Comparison of ENCODE assay signal across 14 cellular contexts in the genomic region with DNA sequence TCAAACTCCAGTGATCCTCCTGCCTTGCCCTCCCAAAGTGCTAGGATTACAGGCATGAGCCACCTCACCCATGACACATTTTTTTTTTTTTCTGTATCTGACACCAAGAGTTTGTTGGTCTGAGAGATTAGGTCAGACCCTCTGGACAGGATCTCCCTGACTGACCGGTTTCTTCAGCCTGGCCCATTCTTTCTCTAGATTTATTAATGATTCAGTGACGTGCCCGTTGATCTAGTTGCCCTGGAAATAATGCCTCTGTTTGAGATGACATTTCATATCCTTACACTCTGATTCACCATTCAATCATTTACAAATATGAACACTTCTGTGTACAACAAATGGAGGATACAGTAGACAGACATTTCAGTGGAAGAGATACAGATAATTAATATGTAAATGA. TPM values are rescaled to one million over a fixed set of nuclear protein-coding genes. Genes with fewer than 3 reads are reported as not detected.
DNase-seq lines count a peak whose midpoint lies in the region; ATAC-seq and TF ChIP-seq lines count a peak whose summit lies in the region.
"Had no signal": no experiment of that assay in that cellular context is flagged by ENCODE, and none has a peak within 500 bp of the region (broad histone marks: within the 10 kb centered on the region; RNA-seq: fewer than 3 reads in every experiment).

No MANE protein-coding gene starts in this region.

- 0 out of 2 replicates have a peak overlapping the region, but pooled peaks have one; percentile 8 for H3K14ac ChIP-seq in IMR-90 (replicated peaks; ENCODE audit: low read depth, low read length)

- dilution Hi-C loops in IMR-90 (cut with HindIII; ENCODE audit: low sequenced_read_pairs, unreplicated experiment), result no loop called here

- H3K79me2 ChIP-seq in SK-N-SH (ENCODE audit: insufficient read depth), result peaks cover 35% of the 10 kb centered on the region

- H2BK5ac ChIP-seq in IMR-90 (ENCODE audit: low read depth, low read length, poor library complexity, severe bottlenecking), result peak overlapping the region; percentile 38

- no peak overlapping the region for H3K4me3 ChIP-seq in SK-N-SH (ENCODE audit: low read depth in 2 of 2, low read length in 1 of 2)
- no peak overlapping the region for H3K4me3 ChIP-seq in IMR-90 (ENCODE audit: insufficient read depth, low read depth, low read length)
- H3K4me3 ChIP-seq in endodermal cell (ENCODE audit: low read length), result no peak overlapping the region

- TF ChIP-seq RAD21 in SK-N-SH (IDR thresholded peaks at IDR 0.05; ENCODE audit: low read length) (no peak), IMR-90 (IDR thresholded peaks at IDR 0.05; ENCODE audit: low read length) (no peak)

- in situ Hi-C loops in IMR-90 (cut with MboI; ENCODE audit: low sequenced_read_pairs), result no loop called here

- peak overlapping the region; percentile 96 for H3K4me3 Mint-ChIP-seq in activated naive CD8-positive, alpha-beta T cell treated with anti-CD3 and anti-CD28 coated beads, Interleukin-2, amount 50 U/mL, for 24 hours
- peak overlapping the region in 9 of 10 donors; percentile 32 to 96 (median 48) for H3K4me3 Mint-ChIP-seq in naive thymus-derived CD8-positive, alpha-beta T cell
- no peak overlapping the region for H3K4me3 Mint-ChIP-seq in endodermal cell

- no peak overlapping the region for H2BK15ac ChIP-seq in IMR-90 (ENCODE audit: low read depth, low read length)

- H2AK9ac ChIP-seq in IMR-90 (replicated peaks; ENCODE audit: low read depth, low read length, poor library complexity), result no peak overlapping the region

- H2AK5ac ChIP-seq in IMR-90 (ENCODE audit: low read depth, low read length), result no peak overlapping the region

- H3K4me1 ChIP-seq in SK-N-SH (ENCODE audit: control insufficient read depth in 1 of 2, insufficient read depth in 2 of 2, low read depth in 1 of 2, low read length in 1 of 2), result peaks cover 11 to 13% of the 10 kb centered on the region in 2 experiments
- peaks cover 11% of the 10 kb centered on the region for H3K4me1 ChIP-seq in IMR-90 (ENCODE audit: control insufficient read depth, insufficient read depth, low read length)
- no peaks in the 10 kb centered on the region for H3K4me1 ChIP-seq in endodermal cell (ENCODE audit: control insufficient read depth, insufficient read depth, low read length)

- H3K9me3 ChIP-seq in SK-N-SH (peaks cover 9% of the 10 kb centered on the region; the same call in 1 of the 2 replicates), IMR-90 (ENCODE audit: control insufficient read depth, insufficient read depth, low read length) (no peaks in the 10 kb centered on the region; the same call in 1 of the 2 replicates), endodermal cell (ENCODE audit: control insufficient read depth, low read length) (peaks cover 10% of the 10 kb centered on the region)

- 14% methylated on average over 3 of the region's 3 CpGs for WGBS in SK-N-SH (ENCODE audit: low lambda C conversion rate)
- WGBS in IMR-90 (ENCODE audit: extremely low coverage in 2 of 2, insufficient read length in 1 of 2), 2 experiments, result no CpG with 5 or more reads among the region's 3 CpGs
- WGBS in endodermal cell (ENCODE audit: insufficient coverage in 1 of 2, insufficient read length in 1 of 2), 2 experiments, result 92% methylated on average over 3 of the region's 3 CpGs

- H2AFZ ChIP-seq in SK-N-SH (ENCODE audit: low read depth) (peak overlapping the region; percentile 70; the same call in 1 of the 2 replicates), IMR-90 (replicated peaks; ENCODE audit: low read length, poor library complexity) (peak overlapping the region; percentile 73)

- intact Hi-C loops in IMR-90 (cut with micrococcal nuclease), result no loop called here

- H3K27me3 Mint-ChIP-seq in activated naive CD8-positive, alpha-beta T cell treated with anti-CD3 and anti-CD28 coated beads, Interleukin-2, amount 50 U/mL, for 24 hours, result peaks cover 10% of the 10 kb centered on the region
- peaks cover 0 to 14% (median 7%) of the 10 kb centered on the region in 5 donors for H3K27me3 Mint-ChIP-seq in naive thymus-derived CD8-positive, alpha-beta T cell
- peaks cover 18% of the 10 kb centered on the region for H3K27me3 Mint-ChIP-seq in endodermal cell (ENCODE audit: insufficient read depth)

- H3K4me2 ChIP-seq in SK-N-SH, result no peak overlapping the region
- H3K4me2 ChIP-seq in IMR-90 (ENCODE audit: low read depth, low read length), result no peak overlapping the region

- TF ChIP-seq CTCF in SK-N-SH (IDR thresholded peaks at IDR 0.05) (no peak), IMR-90 (conservative IDR thresholded peaks at IDR 0.05; ENCODE audit: low read depth, low read length) (no peak), endodermal cell (conservative IDR thresholded peaks at IDR 0.05) (no peak)

- H2BK20ac ChIP-seq in IMR-90 (ENCODE audit: low read depth, low read length), result no peak overlapping the region

- H3F3A ChIP-seq in SK-N-SH (replicated peaks; ENCODE audit: insufficient read depth), result peaks cover 32% of the 10 kb centered on the region

- H3K56ac ChIP-seq in IMR-90 (ENCODE audit: extremely low read depth, insufficient read depth, low read length), result no peak overlapping the region

- peaks cover 5 to 19% of the 10 kb centered on the region in 2 experiments; a peak in 3 of 4 replicates for H3K79me1 ChIP-seq in IMR-90 (ENCODE audit: low read depth in 1 of 2, low read length in 2 of 2)

- CTCF ChIA-PET in SK-N-SH (lab: Yijun Ruan, JAX), result interaction anchor here (0.7 to 1.1 kb wide), 2 partner anchors 20 to 112 kb away, joined by 3 read pairs; partner anchors contain the start of gene ZNF425
- CTCF ChIA-PET in IMR-90 (lab: Yijun Ruan, JAX), result no interaction called here

- POLR2A ChIA-PET in SK-N-SH (lab: Yijun Ruan, JAX) (no interaction called here), IMR-90 (lab: Charles Lee; ENCODE audit: unreplicated experiment) (no interaction called here)
- POLR2A ChIA-PET in naive thymus-derived CD8-positive, alpha-beta T cell (lab: Charles Lee), result interaction anchor here (0.9 kb wide), 1 partner anchor 20 kb away, joined by 4 read pairs; no protein-coding TSS in a partner anchor

- no TSS peak for BruUV-seq in IMR-90 (replicated peaks; lab: Mats Ljungman, UMichigan)

- 0 out of 2 replicates have a peak overlapping the region, but pooled peaks have one; percentile 19 for H3K4ac ChIP-seq in IMR-90 (ENCODE audit: low read depth, low read length)

- no peak overlapping the region for H3K23ac ChIP-seq in IMR-90 (ENCODE audit: low read depth, low read length)

- peaks cover 44% of the 10 kb centered on the region for H3K4me1 Mint-ChIP-seq in activated naive CD8-positive, alpha-beta T cell treated with anti-CD3 and anti-CD28 coated beads, Interleukin-2, amount 50 U/mL, for 24 hours
- H3K4me1 Mint-ChIP-seq in naive thymus-derived CD8-positive, alpha-beta T cell, result peaks cover 11 to 41% (median 33%) of the 10 kb centered on the region in 4 donors
- H3K4me1 Mint-ChIP-seq in endodermal cell, result peaks cover 6% of the 10 kb centered on the region

- H3K27ac Mint-ChIP-seq in activated naive CD8-positive, alpha-beta T cell treated with anti-CD3 and anti-CD28 coated beads, Interleukin-2, amount 50 U/mL, for 24 hours, result peak overlapping the region; percentile 36
- peak overlapping the region in 7 of 10 donors; percentile 0 to 66 (median 52) for H3K27ac Mint-ChIP-seq in naive thymus-derived CD8-positive, alpha-beta T cell
- H3K27ac Mint-ChIP-seq in endodermal cell, result no peak overlapping the region

- H3K18ac ChIP-seq in IMR-90 (ENCODE audit: low read depth, low read length), result no peak overlapping the region

- no peak for TF ChIP-seq EP300 in SK-N-SH (IDR thresholded peaks at IDR 0.05; ENCODE audit: borderline replicate concordance in 1 of 2, low read depth in 1 of 2, low read length in 1 of 2)

- no peak for TF ChIP-seq POLR2A in IMR-90 (IDR thresholded peaks at IDR 0.05; ENCODE audit: low read depth, low read length)

- H4K91ac ChIP-seq in IMR-90 (ENCODE audit: insufficient read depth, low read depth, low read length), result no peak overlapping the region

- H3K36me3 ChIP-seq in SK-N-SH (replicated peaks in 1 of 2; ENCODE audit: control insufficient read depth in 1 of 2, insufficient read depth in 2 of 2, low read length in 1 of 2) (peaks cover 0 to 16% of the 10 kb centered on the region in 2 experiments), IMR-90 (ENCODE audit: control insufficient read depth, insufficient read depth, low read length) (no peaks in the 10 kb centered on the region), endodermal cell (ENCODE audit: control insufficient read depth, insufficient read depth, low read length) (peaks cover 4% of the 10 kb centered on the region)

- H3K27me3 ChIP-seq in SK-N-SH (ENCODE audit: insufficient read depth) (no peaks in the 10 kb centered on the region), IMR-90 (ENCODE audit: control insufficient read depth, insufficient read depth, low read length) (no peaks in the 10 kb centered on the region), endodermal cell (ENCODE audit: control insufficient read depth, insufficient read depth, low read length, poor library complexity, severe bottlenecking) (peaks cover 9% of the 10 kb centered on the region)

- H3K9ac ChIP-seq in SK-N-SH, result 0 out of 2 replicates have a peak overlapping the region, but pooled peaks have one; percentile 7
- H3K9ac ChIP-seq in IMR-90 (ENCODE audit: low read depth, low read length), result no peak overlapping the region
- H3K9ac ChIP-seq in endodermal cell (ENCODE audit: extremely low read depth, low read length, poor library complexity, severe bottlenecking), result no peak overlapping the region

- peak overlapping the region in 1 of 2 experiments; percentile 43; a peak in 2 of 4 replicates for H3K27ac ChIP-seq in SK-N-SH (ENCODE audit: low read depth in 2 of 2, low read length in 1 of 2)
- H3K27ac ChIP-seq in IMR-90 (ENCODE audit: insufficient read depth, low read length), result no peak overlapping the region
- no peak overlapping the region for H3K27ac ChIP-seq in endodermal cell (ENCODE audit: low read depth, low read length)

- H3K36me3 Mint-ChIP-seq in activated naive CD8-positive, alpha-beta T cell treated with anti-CD3 and anti-CD28 coated beads, Interleukin-2, amount 50 U/mL, for 24 hours (ENCODE audit: low read depth), result peaks cover 10% of the 10 kb centered on the region
- peaks cover 4 to 6% (median 6%) of the 10 kb centered on the region in 3 donors for H3K36me3 Mint-ChIP-seq in naive thymus-derived CD8-positive, alpha-beta T cell
- H3K36me3 Mint-ChIP-seq in endodermal cell (ENCODE audit: low read depth), result peaks cover 8% of the 10 kb centered on the region

- H4K8ac ChIP-seq in IMR-90 (ENCODE audit: low read depth in 2 of 2, low read length in 2 of 2), result no peak overlapping the region

- H4K5ac ChIP-seq in IMR-90 (ENCODE audit: low read depth, low read length), result no peak overlapping the region

- ATAC-seq in SK-N-SH treated with all-trans-retinoic acid at 6 μM for 48 hours, result no peak
- no peak for ATAC-seq in IMR-90 (ENCODE audit: low read depth)
- ATAC-seq in activated naive CD8-positive, alpha-beta T cell treated with anti-CD3 and anti-CD28 coated beads, Interleukin-2, amount 50 U/mL, for 24 hours, result peak; percentile 16
- no peak for ATAC-seq in naive thymus-derived CD8-positive, alpha-beta T cell
- ATAC-seq: left cardiac atrium had no signal

- H2BK120ac ChIP-seq in IMR-90 (ENCODE audit: low read depth, low read length), result peak overlapping the region; percentile 13; the same call in 1 of the 2 replicates

- no peaks in the 10 kb centered on the region for H3K9me2 ChIP-seq in SK-N-SH

- H3K9me3 Mint-ChIP-seq in activated naive CD8-positive, alpha-beta T cell treated with anti-CD3 and anti-CD28 coated beads, Interleukin-2, amount 50 U/mL, for 24 hours, result peaks cover 8% of the 10 kb centered on the region
- H3K9me3 Mint-ChIP-seq in naive thymus-derived CD8-positive, alpha-beta T cell, result peaks cover 0 to 8% (median 0%) of the 10 kb centered on the region in 9 donors
- H3K9me3 Mint-ChIP-seq in endodermal cell, result peaks cover 10% of the 10 kb centered on the region

- H4K20me1 ChIP-seq in SK-N-SH (ENCODE audit: insufficient read depth), result no peaks in the 10 kb centered on the region
- no peaks in the 10 kb centered on the region; the same call in 1 of the 2 replicates for H4K20me1 ChIP-seq in IMR-90 (ENCODE audit: insufficient read depth, low read length)

- DNase-seq in SK-N-SH, result no peak
- peak; percentile 37 for DNase-seq in IMR-90
- DNase-seq in activated naive CD8-positive, alpha-beta T cell treated with anti-CD3 and anti-CD28 coated beads, Interleukin-2, amount 50 U/mL, for 24 hours, result no peak
- no peak for DNase-seq in naive thymus-derived CD8-positive, alpha-beta T cell
- no peak for DNase-seq in DMS79 treated with DMSO at 0.1 percent for 48 hours (lab: John Stamatoyannopoulos, UW)
- no peak for DNase-seq in dermis blood vessel endothelial cell
- DNase-seq in endodermal cell, result no peak
- DNase-seq: cerebellar nuclear complex, EL, foreskin fibroblast, left cardiac atrium, NCI-H1417 treated with DMSO at 0.1 percent for 48 hours, NCI-H748 treated with DMSO at 0.1 percent for 48 hours had no signal

- peaks cover 10% of the 10 kb centered on the region for H3K9me1 ChIP-seq in IMR-90 (ENCODE audit: insufficient read depth, low read length)

RNA-seq across cellular contexts. Expression of gene ZNF212, which starts 1.4 kb away (rescaled TPM):
- polyA plus RNA-seq in SK-N-SH (2012; rRNA removed), result 9.3 and 11.5 TPM in 2 replicates
- polyA plus RNA-seq in SK-N-SH (2012; cell fraction: cytosol; rRNA removed), result 5.7 and 7.0 TPM in 2 replicates
- 41.8 and 45.0 TPM in 2 replicates for polyA plus RNA-seq in SK-N-SH (2012; cell fraction: nucleus; rRNA removed)
- total RNA-seq in IMR-90 (2012; rRNA removed), result 3.8 and 4.2 TPM in 2 replicates
- polyA plus RNA-seq in IMR-90 (2012; rRNA removed), result 4.8 and 5.1 TPM in 2 replicates
- polyA plus RNA-seq in IMR-90 (2012; cell fraction: cytosol; rRNA removed), result 3.3 and 3.8 TPM in 2 replicates
- 14.9 and 20.6 TPM in 2 replicates for polyA plus RNA-seq in IMR-90 (2012; cell fraction: nucleus; rRNA removed; ENCODE audit: low replicate concordance)
- total RNA-seq in naive thymus-derived CD8-positive, alpha-beta T cell, result 10 to 100 TPM; 19.2 to 19.7 TPM
- 1 to 10 TPM; 2.9 to 8.6 (median 3.7) TPM for polyA plus RNA-seq in naive thymus-derived CD8-positive, alpha-beta T cell
- 3.7 and 4.6 TPM in 2 replicates for total RNA-seq in dermis blood vessel endothelial cell
- 10 to 100 TPM; 15.8 to 17.6 TPM for total RNA-seq in endodermal cell
- 12.5 TPM for polyA plus RNA-seq in endodermal cell (2013, experiment 1 of 2)
- polyA plus RNA-seq in endodermal cell (2013, experiment 2 of 2), result 12.9 TPM

RNA-seq across cellular contexts. Expression of gene ZNF783, which starts 23.9 kb away (rescaled TPM):
- polyA plus RNA-seq in SK-N-SH (2012; rRNA removed) (12.5 and 16.4 TPM in 2 replicates), IMR-90 (2012; rRNA removed) (7.1 and 7.2 TPM in 2 replicates)
- polyA plus RNA-seq in SK-N-SH (2012; cell fraction: cytosol; rRNA removed), result 3.8 and 6.2 TPM in 2 replicates
- polyA plus RNA-seq in SK-N-SH (2012; cell fraction: nucleus; rRNA removed), result 104 and 108 TPM in 2 replicates
- total RNA-seq in IMR-90 (2012; rRNA removed) (2.3 and 2.8 TPM in 2 replicates), dermis blood vessel endothelial cell (6.7 and 7.5 TPM in 2 replicates), endodermal cell (10 to 100 TPM; 12.1 to 13.2 TPM)
- polyA plus RNA-seq in IMR-90 (2012; cell fraction: cytosol; rRNA removed), result 3.2 and 4.3 TPM in 2 replicates
- polyA plus RNA-seq in IMR-90 (2012; cell fraction: nucleus; rRNA removed; ENCODE audit: low replicate concordance), result 60.8 and 75.2 TPM in 2 replicates
- total RNA-seq in naive thymus-derived CD8-positive, alpha-beta T cell, result 10 to 100 TPM; 45.2 to 46.0 TPM
- polyA plus RNA-seq in naive thymus-derived CD8-positive, alpha-beta T cell, result 1 to 10 TPM; 3.6 to 9.0 (median 6.3) TPM
- 9.0 TPM for polyA plus RNA-seq in endodermal cell (2013, experiment 1 of 2)
- polyA plus RNA-seq in endodermal cell (2013, experiment 2 of 2), result 6.3 TPM

RNA-seq across cellular contexts. Expression of gene ZNF282, which starts 42.7 kb away (rescaled TPM):
- polyA plus RNA-seq in SK-N-SH (2012; rRNA removed) (15.0 and 17.9 TPM in 2 replicates), IMR-90 (2012; rRNA removed) (11.9 and 13.6 TPM in 2 replicates)
- 7.0 and 10.8 TPM in 2 replicates for polyA plus RNA-seq in SK-N-SH (2012; cell fraction: cytosol; rRNA removed)
- polyA plus RNA-seq in SK-N-SH (2012; cell fraction: nucleus; rRNA removed), result 32.3 and 36.8 TPM in 2 replicates
- total RNA-seq in IMR-90 (2012; rRNA removed) (6.7 and 7.2 TPM in 2 replicates), dermis blood vessel endothelial cell (31.3 and 61.8 TPM in 2 replicates), endodermal cell (10 to 100 TPM; 28.8 to 29.8 TPM)
- 7.9 and 11.3 TPM in 2 replicates for polyA plus RNA-seq in IMR-90 (2012; cell fraction: cytosol; rRNA removed)
- polyA plus RNA-seq in IMR-90 (2012; cell fraction: nucleus; rRNA removed; ENCODE audit: low replicate concordance), result 17.8 and 29.7 TPM in 2 replicates
- total RNA-seq in naive thymus-derived CD8-positive, alpha-beta T cell, result 10 to 100 TPM; 19.1 to 19.5 TPM
- 1 to 10 TPM in 1 of 3 donors, under 1 TPM in 2; 0.66 to 1.1 (median 0.90) TPM for polyA plus RNA-seq in naive thymus-derived CD8-positive, alpha-beta T cell
- 21.3 TPM for polyA plus RNA-seq in endodermal cell (2013, experiment 1 of 2)
- polyA plus RNA-seq in endodermal cell (2013, experiment 2 of 2), result 19.3 TPM
